ENCODE assay signal across 17 cellular contexts in the genomic region with DNA sequence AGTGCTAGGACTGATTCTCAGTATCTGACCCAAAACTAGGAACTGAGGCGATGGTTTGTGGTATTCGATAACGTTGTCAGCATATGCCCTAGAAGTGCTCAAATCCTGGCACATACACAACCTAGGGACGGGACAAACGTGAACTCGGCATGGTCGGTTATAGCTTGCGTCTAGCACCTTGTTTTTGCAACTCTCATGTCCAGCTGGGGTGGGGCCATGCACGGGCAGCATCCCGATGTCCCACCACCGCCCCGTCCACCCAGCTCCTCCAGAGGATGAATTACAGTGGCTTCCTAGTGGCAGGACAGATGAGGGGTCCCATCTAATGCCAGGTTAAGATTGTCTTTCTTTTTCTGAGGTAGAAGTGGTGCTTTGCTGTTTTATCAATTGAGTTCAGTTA. TPM values are rescaled to one million over a fixed set of nuclear protein-coding genes. Genes with fewer than 3 reads are reported as not detected.
DNase-seq lines count a peak whose midpoint lies in the region; ATAC-seq and TF ChIP-seq lines count a peak whose summit lies in the region.
"Had no signal": no experiment of that assay in that cellular context is flagged by ENCODE, and none has a peak within 500 bp of the region (broad histone marks: within the 10 kb centered on the region; RNA-seq: fewer than 3 reads in every experiment).

No MANE protein-coding gene starts in this region.

- no peak overlapping the region for H3K27ac Mint-ChIP-seq in osteocyte (ENCODE audit: unreplicated experiment)
- H3K27ac Mint-ChIP-seq: B cell; CD4-positive, alpha-beta T cell; CD8-positive, alpha-beta T cell had no signal

- H3K36me3 ChIP-seq in H7 (replicated peaks; ENCODE audit: control insufficient read depth, insufficient read depth, low read length): no peaks in the 10 kb centered on the region; the same call in none of the 2 replicates

- peak; percentile 10 for DNase-seq in H7
- peak; percentile 55 for DNase-seq in mesenteric fat pad (ENCODE audit: low spot score)
- DNase-seq in osteocyte (ENCODE audit: extremely low spot score, unreplicated experiment): peak; percentile 66
- no peak for DNase-seq in KBM-7
- no peak for DNase-seq in activated naive CD4-positive, alpha-beta T cell treated with Interleukin-2 at 50 U/mL for 16 hours
- DNase-seq: AML-193; Caco-2; Calu3; CD4-positive, alpha-beta T cell; CD8-positive, alpha-beta T cell; DMS79 treated with DMSO at 0.1 percent for 48 hours; GF-D8 had no signal

- no peaks in the 10 kb centered on the region for H3K27me3 ChIP-seq in H7 (ENCODE audit: control insufficient read depth, insufficient read depth, low read length)
- H3K27me3 ChIP-seq: BLaER1 treated with 17β-estradiol and CSF1 and Interleukin-3, amounts not matched to agents 10 nM and 100 nM had no signal

- H3K36me3 Mint-ChIP-seq in osteocyte (ENCODE audit: unreplicated experiment): no peaks in the 10 kb centered on the region

- H3K4me3 ChIP-seq in H7 (ENCODE audit: insufficient read depth, low read depth, low read length): no peak overlapping the region
- H3K4me3 ChIP-seq: A549; BLaER1 treated with 17β-estradiol and CSF1 and Interleukin-3, amounts not matched to agents 10 nM and 100 nM had no signal

- no peak for TF ChIP-seq CTCF in osteocyte (IDR thresholded peaks at IDR 0.05)

- no peaks in the 10 kb centered on the region for H3K27me3 Mint-ChIP-seq in osteocyte (ENCODE audit: unreplicated experiment)
- H3K27me3 Mint-ChIP-seq: B cell; CD4-positive, alpha-beta T cell had no signal

- no peak overlapping the region for H3K4me3 Mint-ChIP-seq in osteocyte (ENCODE audit: unreplicated experiment)
- H3K4me3 Mint-ChIP-seq: B cell; CD4-positive, alpha-beta T cell; CD8-positive, alpha-beta T cell had no signal

- no peak for ATAC-seq in HG03039 (IDR thresholded peaks at IDR 0.05; ENCODE audit: unreplicated experiment)
- ATAC-seq: A549; CD8-positive, alpha-beta T cell had no signal

- H3K4me1 Mint-ChIP-seq in osteocyte (ENCODE audit: unreplicated experiment): no peaks in the 10 kb centered on the region
- H3K4me1 Mint-ChIP-seq: B cell had no signal

- in situ Hi-C loops in KBM-7 (cut with MboI; ENCODE audit: low pct_unique_long_range_greater_than_20kb, low sequenced_read_pairs): no loop called here

- peaks cover 9% of the 10 kb centered on the region for H3K9me3 Mint-ChIP-seq in osteocyte (ENCODE audit: unreplicated experiment)
- H3K9me3 Mint-ChIP-seq: CD4-positive, alpha-beta T cell; CD8-positive, alpha-beta T cell had no signal

RNA-seq across cellular contexts. Expression of gene PROP1, which starts 31.6 kb away (rescaled TPM):
- total RNA-seq in H7 (2014; rRNA removed; shearing (Covaris generic)): not detected in 2 replicates
- total RNA-seq in mesenteric fat pad (not detected), osteocyte (not detected in 2 replicates)
- total RNA-seq: A172; B cell; Caco-2; Calu3; CD4-positive, alpha-beta T cell; CD8-positive, alpha-beta T cell had no signal

Comparison
In these comparisons a context has a peak if more than half of its experiments do, and no peak if none do; other contexts are left out.
1. DNase-seq: peak in H7 (single experiment), mesenteric fat pad (single experiment) and osteocyte (single experiment); none in KBM-7 (single experiment) and activated naive CD4-positive, alpha-beta T cell treated with Interleukin-2 at 50 U/mL for 16 hours (single experiment).